ENCODE assay signal across 33 cellular contexts in the genomic region with DNA sequence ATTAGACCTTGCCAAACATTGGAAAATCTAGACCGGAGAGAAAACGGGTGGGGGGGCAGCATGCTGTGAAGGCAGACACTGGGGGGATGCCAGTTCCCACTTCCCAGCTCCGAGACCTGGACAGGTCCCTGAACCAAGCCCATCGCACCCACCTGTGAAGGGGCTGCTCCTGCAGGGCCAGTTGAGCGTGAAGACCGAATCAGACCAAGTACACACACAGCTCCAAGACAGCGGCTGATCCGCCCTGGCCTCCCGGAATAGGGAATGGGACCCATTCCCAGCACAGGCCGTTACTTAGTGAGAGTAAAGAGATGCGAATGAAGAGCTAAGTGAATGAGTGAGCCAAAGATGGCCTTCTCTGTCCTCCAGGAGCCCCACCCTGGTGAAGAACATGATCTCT. TPM values are rescaled to one million over a fixed set of nuclear protein-coding genes. Genes with fewer than 3 reads are reported as not detected.
"Had no signal": no experiment of that assay in that cellular context is flagged by ENCODE, and none has a peak within 500 bp of the region (broad histone marks: within the 10 kb centered on the region; RNA-seq: fewer than 3 reads in every experiment).

No MANE protein-coding gene starts in this region.

- H3K36me3 Mint-ChIP-seq: activated naive CD4-positive, alpha-beta T cell treated with anti-CD3 and anti-CD28 coated beads, Interleukin-2, amount 50 U/mL, for 72 hours had no signal

- H3K4me1 ChIP-seq: gastroesophageal sphincter, heart left ventricle, left lung, pancreas, right atrium auricular region, spleen, suprapubic skin, tibial artery, upper lobe of right lung had no signal

- H3K27ac ChIP-seq: coronary artery, dorsolateral prefrontal cortex, gastroesophageal sphincter, heart left ventricle, left lung, pancreas, right atrium auricular region, spleen, suprapubic skin, tibial artery, upper lobe of right lung, VCaP had no signal

- DNase-seq: activated CD4-positive, alpha-beta memory T cell treated with anti-CD3 and anti-CD28 coated beads for 36 hours; activated CD4-positive, alpha-beta T cell treated with anti-CD3 and anti-CD28 coated beads for 4 hours; activated CD8-positive, alpha-beta memory T cell treated with anti-CD3 and anti-CD28 coated beads, Interleukin-2, amount 50 U/mL, for 4 hours; activated gamma-delta T cell treated with Interleukin-2 at 50 U/mL for 16 hours; activated T-cell treated with anti-CD3 and anti-CD28 coated beads, Interleukin-2, amount 50 U/mL, for 1 hour; anterior cingulate cortex; cerebellar nuclear complex; dorsolateral prefrontal cortex; effector memory CD4-positive, alpha-beta T cell; erythroblast; hypothalamus; immature natural killer cell; kidney glomerular epithelial cell; nucleus accumbens; stimulated activated naive CD4-positive, alpha-beta T cell; SW 1271; T-helper 9 cell had no signal

- H3K9me3 Mint-ChIP-seq: activated CD4-positive, alpha-beta memory T cell treated with anti-CD3 and anti-CD28 coated beads for 36 hours; activated naive CD4-positive, alpha-beta T cell treated with anti-CD3 and anti-CD28 coated beads, Interleukin-2, amount 50 U/mL, for 72 hours; activated T-helper 17 cell treated with anti-CD3 and anti-CD28 coated beads, Interleukin-2, amount 50 U/mL, for 72 hours; immature natural killer cell; nephron; T-helper 1 cell treated with Interleukin-12 subunit alpha and Interleukin-12 subunit beta and Interleukin-4 antibody, amounts not matched to agents 30 μg/mL and 1 μg/mL, for 36 hours had no signal

- H3K4me1 Mint-ChIP-seq: activated T-helper 17 cell treated with anti-CD3 and anti-CD28 coated beads, Interleukin-2, amount 50 U/mL, for 72 hours had no signal

- H3K4me3 ChIP-seq: coronary artery, dorsolateral prefrontal cortex, gastroesophageal sphincter, heart left ventricle, left lung, pancreas, right atrium auricular region, spleen, suprapubic skin, tibial artery, upper lobe of right lung had no signal

- ATAC-seq: activated naive CD4-positive, alpha-beta T cell treated with anti-CD3 and anti-CD28 coated beads, Interleukin-2, amount 50 U/mL, for 72 hours; activated T-helper 17 cell treated with anti-CD3 and anti-CD28 coated beads, Interleukin-2, amount 50 U/mL, for 72 hours; gastroesophageal sphincter; heart left ventricle; left lung; pancreas; upper lobe of right lung had no signal

- H3K27ac Mint-ChIP-seq: activated CD4-positive, alpha-beta memory T cell treated with anti-CD3 and anti-CD28 coated beads for 36 hours; activated naive CD4-positive, alpha-beta T cell treated with anti-CD3 and anti-CD28 coated beads, Interleukin-2, amount 50 U/mL, for 72 hours; activated T-helper 17 cell treated with anti-CD3 and anti-CD28 coated beads, Interleukin-2, amount 50 U/mL, for 72 hours; immature natural killer cell; T-helper 1 cell treated with Interleukin-12 subunit alpha and Interleukin-12 subunit beta and Interleukin-4 antibody, amounts not matched to agents 30 μg/mL and 1 μg/mL, for 36 hours had no signal

- H3K9me3 ChIP-seq: gastroesophageal sphincter, heart left ventricle, left lung, pancreas, right atrium auricular region, spleen, suprapubic skin, tibial artery, upper lobe of right lung had no signal

- H3K27me3 Mint-ChIP-seq: activated CD4-positive, alpha-beta memory T cell treated with anti-CD3 and anti-CD28 coated beads for 36 hours; activated T-helper 17 cell treated with anti-CD3 and anti-CD28 coated beads, Interleukin-2, amount 50 U/mL, for 72 hours had no signal

- H3K27me3 ChIP-seq: dorsolateral prefrontal cortex, gastroesophageal sphincter, heart left ventricle, left lung, pancreas, right atrium auricular region, spleen, suprapubic skin, tibial artery, upper lobe of right lung had no signal

- H3K4me3 Mint-ChIP-seq: activated CD4-positive, alpha-beta memory T cell treated with anti-CD3 and anti-CD28 coated beads for 36 hours; activated T-helper 17 cell treated with anti-CD3 and anti-CD28 coated beads, Interleukin-2, amount 50 U/mL, for 72 hours; immature natural killer cell; nephron; T-helper 1 cell treated with Interleukin-12 subunit alpha and Interleukin-12 subunit beta and Interleukin-4 antibody, amounts not matched to agents 30 μg/mL and 1 μg/mL, for 36 hours had no signal

RNA-seq across cellular contexts. Expression of a gene that starts 41.5 kb away (rescaled TPM):
- total RNA-seq: activated CD4-positive, alpha-beta memory T cell treated with anti-CD3 and anti-CD28 coated beads for 36 hours; activated CD8-positive, alpha-beta memory T cell treated with anti-CD3 and anti-CD28 coated beads for 36 hours; activated naive CD4-positive, alpha-beta T cell treated with anti-CD3 and anti-CD28 coated beads, Interleukin-2, amount 50 U/mL, for 72 hours; activated T-helper 17 cell treated with anti-CD3 and anti-CD28 coated beads, Interleukin-2, amount 50 U/mL, for 72 hours had no signal
